In the genomic region with DNA sequence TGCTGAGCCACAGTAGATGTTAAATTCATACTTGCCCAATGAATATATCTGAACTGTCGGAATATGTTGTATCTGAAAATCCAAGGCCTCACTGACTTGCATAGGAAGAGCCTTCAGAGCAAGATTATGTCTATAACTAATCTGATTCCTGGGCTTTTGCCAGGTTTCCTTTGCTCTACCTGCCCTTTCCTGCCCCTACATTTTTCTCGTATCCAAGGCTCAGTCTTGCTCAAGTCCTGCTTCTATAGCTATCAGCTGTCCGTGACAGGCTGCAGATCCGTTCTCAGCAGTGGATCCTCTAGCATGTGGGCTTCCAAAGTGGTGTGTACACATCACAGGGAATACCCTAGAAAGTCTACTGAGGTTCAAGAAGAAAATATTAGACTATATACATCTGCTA, we compare ENCODE assay signal across 27 cellular contexts.
"Had no signal": no experiment of that assay in that cellular context is flagged by ENCODE, and none has a peak within 500 bp of the region (broad histone marks: within the 10 kb centered on the region; RNA-seq: fewer than 3 reads in every experiment).

No MANE protein-coding gene starts in this region.

- ATAC-seq: natural killer cell; psoas muscle; right cardiac atrium; right lobe of liver; stimulated activated effector memory CD8-positive, alpha-beta T cell treated with anti-CD3 and anti-CD28 coated beads, Interleukin-12 subunit alpha, Interleukin-12 subunit beta, amount 100 ng/mL, for 72 hours; stimulated activated naive B cell treated with anti-CD40 and anti-IgM and Interleukin-4, amounts not matched to agents 10 μg/mL and 1 μg/mL and 100 μg/mL, for 72 hours had no signal

- DNase-seq: natural killer cell; occipital lobe; ovary; posterior cingulate gyrus; psoas muscle; right cardiac atrium; right lobe of liver; sigmoid colon; small intestine; stimulated activated CD4-positive, alpha-beta T cell treated with anti-CD3 and anti-CD28 coated beads, Interleukin-15, amount 100 ng/mL, for 24 hours; stimulated activated CD4-positive, alpha-beta T cell treated with anti-CD3 and anti-CD28 coated beads, Interleukin-2, amount 100 ng/mL, for 24 hours; stimulated activated CD4-positive, alpha-beta T cell treated with anti-CD3 and anti-CD28 coated beads, Interleukin-2, amount 100 ng/mL, for 48 hours; stimulated activated CD4-positive, alpha-beta T cell treated with anti-CD3 and anti-CD28 coated beads, Interleukin-4, amount 100 ng/mL, for 24 hours; stimulated activated naive B cell treated with anti-CD40 and anti-IgM and Interleukin-4, amounts not matched to agents 10 μg/mL and 1 μg/mL and 100 μg/mL, for 72 hours; stimulated activated naive CD4-positive, alpha-beta T cell treated with Interleukin-2 at 50 U/mL for 16 hours; thyroid gland; trophoblast cell; upper lobe of left lung had no signal

- H3K9me3 Mint-ChIP-seq: natural killer cell; stimulated activated effector memory CD8-positive, alpha-beta T cell treated with anti-CD3 and anti-CD28 coated beads, Interleukin-12 subunit alpha, Interleukin-12 subunit beta, amount 100 ng/mL, for 72 hours had no signal

- H3K27ac ChIP-seq: neural progenitor cell, ovary, parathyroid adenoma, psoas muscle, right lobe of liver, sigmoid colon, thoracic aorta, thyroid gland, tibial nerve, upper lobe of left lung, vagina had no signal

- H3K4me1 ChIP-seq: neural progenitor cell, parathyroid adenoma, psoas muscle, sigmoid colon, thyroid gland, tibial nerve, vagina had no signal

- H3K4me3 ChIP-seq: neural progenitor cell, ovary, psoas muscle, right lobe of liver, sigmoid colon, thoracic aorta, thyroid gland, tibial nerve, upper lobe of left lung, vagina had no signal

- H3K4me1 Mint-ChIP-seq: natural killer cell; nephron; neural progenitor cell; stimulated activated effector memory CD8-positive, alpha-beta T cell treated with anti-CD3 and anti-CD28 coated beads, Interleukin-12 subunit alpha, Interleukin-12 subunit beta, amount 100 ng/mL, for 72 hours; stimulated activated naive B cell treated with anti-CD40 and anti-IgM and Interleukin-4, amounts not matched to agents 10 μg/mL and 1 μg/mL and 100 μg/mL, for 72 hours had no signal

- H3K27ac Mint-ChIP-seq: natural killer cell; nephron; neural progenitor cell; progenitor cell of endocrine pancreas; stimulated activated effector memory CD8-positive, alpha-beta T cell treated with anti-CD3 and anti-CD28 coated beads, Interleukin-12 subunit alpha, Interleukin-12 subunit beta, amount 100 ng/mL, for 72 hours; stimulated activated naive B cell treated with anti-CD40 and anti-IgM and Interleukin-4, amounts not matched to agents 10 μg/mL and 1 μg/mL and 100 μg/mL, for 72 hours; stimulated activated naive CD8-positive, alpha-beta T cell treated with anti-CD3 and anti-CD28 coated beads, Interleukin-15, Interleukin-2, amounts not matched to agents 100 ng/mL and 50 ng/mL, for 24 hours had no signal

- H3K4me3 Mint-ChIP-seq: natural killer cell; nephron; neural progenitor cell; stimulated activated effector memory CD8-positive, alpha-beta T cell treated with anti-CD3 and anti-CD28 coated beads, Interleukin-12 subunit alpha, Interleukin-12 subunit beta, amount 100 ng/mL, for 72 hours; stimulated activated naive B cell treated with anti-CD40 and anti-IgM and Interleukin-4, amounts not matched to agents 10 μg/mL and 1 μg/mL and 100 μg/mL, for 72 hours; stimulated activated naive CD8-positive, alpha-beta T cell treated with anti-CD3 and anti-CD28 coated beads, Interleukin-15, Interleukin-2, amounts not matched to agents 100 ng/mL and 50 ng/mL, for 24 hours had no signal

- H3K27me3 ChIP-seq: neural progenitor cell, ovary, right lobe of liver, sigmoid colon, thyroid gland, tibial nerve, upper lobe of left lung, vagina had no signal

- H3K36me3 Mint-ChIP-seq: natural killer cell; neural progenitor cell; stimulated activated effector memory CD8-positive, alpha-beta T cell treated with anti-CD3 and anti-CD28 coated beads, Interleukin-12 subunit alpha, Interleukin-12 subunit beta, amount 100 ng/mL, for 72 hours had no signal
